In the genomic region with DNA sequence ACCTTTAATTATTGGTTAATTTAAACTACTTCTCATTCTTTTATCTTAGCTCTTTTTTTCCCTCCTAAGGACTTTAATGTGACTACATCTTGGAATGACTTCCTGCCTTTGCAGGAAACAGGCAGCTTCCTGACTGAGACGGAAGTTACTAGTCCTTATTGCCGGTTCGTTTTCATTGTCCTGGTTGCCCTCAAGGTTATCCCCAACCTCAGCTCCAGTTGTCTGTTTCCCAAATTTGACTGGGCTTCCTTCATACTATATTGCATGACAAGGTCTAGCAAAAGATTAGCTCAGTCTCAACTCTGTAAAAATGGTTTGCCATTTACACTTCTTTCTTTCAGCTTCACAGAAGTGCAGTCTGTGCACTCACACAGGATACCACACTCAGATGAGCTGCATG, we compare ENCODE assay signal across 1 cellular context.
TF ChIP-seq lines count a peak whose summit lies in the region.

No MANE protein-coding gene starts in this region.

TF ChIP-seq in SK-N-SH treated with all-trans-retinoic acid at 6 μM for 48 hours, 23 proteins besides CTCF, POLR2A, EP300 and RAD21 (continued from another document):
- TF ChIP-seq, protein P1, sequence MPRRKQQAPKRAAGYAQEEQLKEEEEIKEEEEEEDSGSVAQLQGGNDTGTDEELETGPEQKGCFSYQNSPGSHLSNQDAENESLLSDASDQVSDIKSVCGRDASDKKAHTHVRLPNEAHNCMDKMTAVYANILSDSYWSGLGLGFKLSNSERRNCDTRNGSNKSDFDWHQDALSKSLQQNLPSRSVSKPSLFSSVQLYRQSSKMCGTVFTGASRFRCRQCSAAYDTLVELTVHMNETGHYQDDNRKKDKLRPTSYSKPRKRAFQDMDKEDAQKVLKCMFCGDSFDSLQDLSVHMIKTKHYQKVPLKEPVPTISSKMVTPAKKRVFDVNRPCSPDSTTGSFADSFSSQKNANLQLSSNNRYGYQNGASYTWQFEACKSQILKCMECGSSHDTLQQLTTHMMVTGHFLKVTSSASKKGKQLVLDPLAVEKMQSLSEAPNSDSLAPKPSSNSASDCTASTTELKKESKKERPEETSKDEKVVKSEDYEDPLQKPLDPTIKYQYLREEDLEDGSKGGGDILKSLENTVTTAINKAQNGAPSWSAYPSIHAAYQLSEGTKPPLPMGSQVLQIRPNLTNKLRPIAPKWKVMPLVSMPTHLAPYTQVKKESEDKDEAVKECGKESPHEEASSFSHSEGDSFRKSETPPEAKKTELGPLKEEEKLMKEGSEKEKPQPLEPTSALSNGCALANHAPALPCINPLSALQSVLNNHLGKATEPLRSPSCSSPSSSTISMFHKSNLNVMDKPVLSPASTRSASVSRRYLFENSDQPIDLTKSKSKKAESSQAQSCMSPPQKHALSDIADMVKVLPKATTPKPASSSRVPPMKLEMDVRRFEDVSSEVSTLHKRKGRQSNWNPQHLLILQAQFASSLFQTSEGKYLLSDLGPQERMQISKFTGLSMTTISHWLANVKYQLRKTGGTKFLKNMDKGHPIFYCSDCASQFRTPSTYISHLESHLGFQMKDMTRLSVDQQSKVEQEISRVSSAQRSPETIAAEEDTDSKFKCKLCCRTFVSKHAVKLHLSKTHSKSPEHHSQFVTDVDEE (CRISPR knock-in tag; IDR thresholded peaks at IDR 0.05): no peak
- TF ChIP-seq ESRRG (CRISPR knock-in tag; IDR thresholded peaks at IDR 0.05) (no peak), ZNF8 (CRISPR knock-in tag; IDR thresholded peaks at IDR 0.05) (no peak), ZFP3 (CRISPR knock-in tag; IDR thresholded peaks at IDR 0.05) (no peak), ZNF70 (CRISPR knock-in tag; IDR thresholded peaks at IDR 0.05) (no peak), ZC3H10 (CRISPR knock-in tag; IDR thresholded peaks at IDR 0.05) (no peak), ARNTL (CRISPR knock-in tag; IDR thresholded peaks at IDR 0.05; ENCODE audit: borderline replicate concordance, low read depth) (no peak)
- TF ChIP-seq, protein P2, sequence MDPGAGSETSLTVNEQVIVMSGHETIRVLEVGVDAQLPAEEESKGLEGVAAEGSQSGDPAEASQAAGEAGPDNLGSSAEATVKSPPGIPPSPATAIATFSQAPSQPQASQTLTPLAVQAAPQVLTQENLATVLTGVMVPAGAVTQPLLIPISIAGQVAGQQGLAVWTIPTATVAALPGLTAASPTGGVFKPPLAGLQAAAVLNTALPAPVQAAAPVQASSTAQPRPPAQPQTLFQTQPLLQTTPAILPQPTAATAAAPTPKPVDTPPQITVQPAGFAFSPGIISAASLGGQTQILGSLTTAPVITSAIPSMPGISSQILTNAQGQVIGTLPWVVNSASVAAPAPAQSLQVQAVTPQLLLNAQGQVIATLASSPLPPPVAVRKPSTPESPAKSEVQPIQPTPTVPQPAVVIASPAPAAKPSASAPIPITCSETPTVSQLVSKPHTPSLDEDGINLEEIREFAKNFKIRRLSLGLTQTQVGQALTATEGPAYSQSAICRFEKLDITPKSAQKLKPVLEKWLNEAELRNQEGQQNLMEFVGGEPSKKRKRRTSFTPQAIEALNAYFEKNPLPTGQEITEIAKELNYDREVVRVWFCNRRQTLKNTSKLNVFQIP (CRISPR knock-in tag; IDR thresholded peaks at IDR 0.05; ENCODE audit: borderline replicate concordance, low read depth): no peak
